ENCODE assay signal across 9 cellular contexts in genomic region chr18:34709104-34709503, GRCh38. TPM values are rescaled to one million over a fixed set of nuclear protein-coding genes. Genes with fewer than 3 reads are reported as not detected.
DNase-seq lines count a peak whose midpoint lies in the region; ATAC-seq and TF ChIP-seq lines count a peak whose summit lies in the region.
"Had no signal": no experiment of that assay in that cellular context is flagged by ENCODE, and none has a peak within 500 bp of the region (broad histone marks: within the 10 kb centered on the region; RNA-seq: fewer than 3 reads in every experiment).

No MANE protein-coding gene starts in this region.

- H3K27ac ChIP-seq in SJSA1 (peak overlapping the region; percentile 80), psoas muscle (peak overlapping the region; percentile 73)

- WGBS in psoas muscle, 3 donors: 66 to 79% (median 72%) methylated on average over 3 of the region's 3 CpGs

- intact Hi-C loops in psoas muscle (cut with DNase I): loop anchor here in 1 of 2 donors (5.0 kb wide), 1 partner anchor 47 kb away; no protein-coding TSS in a partner anchor
- intact Hi-C loops in head of caudate nucleus (cut with DNase I): no loop called here

- H3K27me3 ChIP-seq in SJSA1 (replicated peaks) (no peaks in the 10 kb centered on the region), psoas muscle (ENCODE audit: insufficient read depth in 3 of 3, low read length in 2 of 3) (no peaks in the 10 kb centered on the region)

- H3K4me3 ChIP-seq in SJSA1 (no peak overlapping the region), psoas muscle (no peak overlapping the region)

- ATAC-seq in psoas muscle: peak; percentile 33 to 85 (median 81)

- H3K36me3 ChIP-seq in SJSA1 (no peaks in the 10 kb centered on the region), psoas muscle (ENCODE audit: insufficient read depth in 1 of 2, low read depth in 1 of 2) (no peaks in the 10 kb centered on the region)

- H3K4me1 ChIP-seq in SJSA1 (replicated peaks): peaks cover 47% of the 10 kb centered on the region
- H3K4me1 ChIP-seq in psoas muscle: peaks cover 50% of the 10 kb centered on the region

- no peak for TF ChIP-seq CTCF in psoas muscle (IDR thresholded peaks at IDR 0.05)

- peak; percentile 90 for DNase-seq in EH (ENCODE audit: low read depth)
- peak in 1 of 2 experiments; percentile 21 for DNase-seq in SJSA1 (ENCODE audit: low read depth in 1 of 2, low spot score in 2 of 2)
- DNase-seq in fibroblast of the conjunctiva (ENCODE audit: low read depth): peak; percentile 85
- peak; percentile 27 to 55 for DNase-seq in psoas muscle
- no peak for DNase-seq in NCI-H510A treated with DMSO at 0.1 percent for 48 hours (lab: John Stamatoyannopoulos, UW)
- DNase-seq in head of caudate nucleus: no peak
- DNase-seq in COR-L47 (lab: John Stamatoyannopoulos, UW): no peak
- DNase-seq in GDM1 (lab: John Stamatoyannopoulos, UW): no peak
- DNase-seq: activated CD4-positive, alpha-beta memory T cell treated with anti-CD3 and anti-CD28 coated beads for 36 hours had no signal

- H3K9me3 ChIP-seq in SJSA1 (replicated peaks) (no peaks in the 10 kb centered on the region), psoas muscle (no peaks in the 10 kb centered on the region)

RNA-seq across cellular contexts. Expression of gene DTNA, which starts 1.0 kb away (rescaled TPM):
- total RNA-seq in SJSA1 (2014; rRNA removed; shearing (Covaris generic)): 1.6 and 5.8 TPM in 2 replicates
- 100 to 1,000 TPM in 1 of 4 donors, 10 to 100 TPM in 3; 82.0 to 103 (median 94.2) TPM for total RNA-seq in psoas muscle
- polyA plus RNA-seq in psoas muscle: 10 to 100 TPM; 12.6 to 61.6 (median 36.0) TPM
- total RNA-seq: activated CD4-positive, alpha-beta memory T cell treated with anti-CD3 and anti-CD28 coated beads for 36 hours had no signal

Comparison
In these comparisons a context has a peak if more than half of its experiments do, and no peak if none do; other contexts are left out.
1. DNase-seq: peak in EH (single experiment), fibroblast of the conjunctiva (single experiment) and psoas muscle (2 of 2); none in NCI-H510A treated with DMSO at 0.1 percent for 48 hours (single experiment), head of caudate nucleus (0 of 42), COR-L47 (single experiment) and GDM1 (single experiment).
2. RNA of gene DTNA, which starts 1.0 kb away (total RNA-seq): 82.0 to 103 TPM in psoas muscle; 1.6 to 5.8 TPM in SJSA1; every median in the first group is over 10 times any median in the second.